ENCODE assay signal across 1 cellular context in the genomic region with DNA sequence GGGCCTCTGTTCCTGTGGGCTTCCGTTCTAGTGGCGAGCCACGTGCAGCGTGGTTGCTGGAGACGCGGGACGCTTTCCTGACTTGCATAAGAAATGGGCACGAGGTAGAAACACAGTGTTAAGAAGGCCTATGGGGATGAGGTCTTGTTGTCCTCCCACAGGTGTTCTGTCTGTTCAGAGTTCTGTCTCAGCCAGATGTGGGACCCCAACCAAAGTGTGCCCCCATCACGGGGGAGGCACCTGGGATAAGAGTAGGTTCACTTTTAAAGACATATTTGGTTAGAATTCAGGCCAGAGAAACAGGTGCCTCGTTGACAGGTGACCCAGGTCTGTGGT.
TF ChIP-seq lines count a peak whose summit lies in the region.

No MANE protein-coding gene starts in this region.

TF ChIP-seq in H1, 55 proteins besides CTCF, POLR2A, EP300 and RAD21:
- TF ChIP-seq TAF1 (IDR thresholded peaks at IDR 0.05; ENCODE audit: low read depth, low read length) (no peak), SRF (IDR thresholded peaks at IDR 0.05; ENCODE audit: low read depth, low read length) (no peak), CREB1 (IDR thresholded peaks at IDR 0.05) (no peak)
